In the genomic region with DNA sequence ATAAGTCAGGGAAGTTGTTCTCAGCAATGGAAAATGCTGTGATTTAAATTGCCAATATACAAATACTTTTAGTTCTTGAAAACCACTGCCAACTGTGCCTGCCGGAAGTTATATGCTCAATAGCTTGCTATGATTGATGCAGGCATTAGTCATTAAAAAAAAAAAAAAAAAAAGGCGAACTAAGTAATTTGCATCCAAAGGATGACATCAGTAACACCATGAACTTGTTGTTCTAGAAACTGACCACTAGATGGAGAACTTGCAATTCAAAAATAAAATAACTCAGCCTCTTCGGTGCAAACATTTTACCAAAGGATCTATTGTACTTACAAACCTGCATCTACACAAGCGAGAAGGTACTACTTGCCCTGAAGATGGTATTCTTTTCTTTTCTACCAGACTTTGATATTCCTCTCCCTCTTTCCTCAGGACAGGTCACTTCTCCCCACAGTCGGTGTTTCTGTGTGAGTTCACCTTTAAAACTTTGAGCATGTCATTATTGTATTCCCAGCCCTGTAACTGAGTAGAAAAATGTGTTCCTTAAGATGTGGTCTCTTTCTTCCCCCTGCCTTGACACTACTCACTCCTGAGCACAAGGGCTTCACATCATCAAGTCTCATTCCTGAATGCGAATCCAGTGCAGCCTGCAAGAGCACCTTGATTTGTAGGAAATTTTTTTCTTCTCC, we compare ENCODE assay signal across 8 cellular contexts.
DNase-seq lines count a peak whose midpoint lies in the region; ATAC-seq, FAIRE-seq and TF ChIP-seq lines count a peak whose summit lies in the region.

No MANE protein-coding gene starts in this region.

- DNase-seq in HL-60 (ENCODE audit: low read depth in 1 of 2, low spot score in 1 of 2) (peak; percentile 11 to 21), NCI-H82 (lab: John Stamatoyannopoulos, UW) (peak; percentile 77), MCF 10A (ENCODE audit: unreplicated experiment) (peak; percentile 74), kidney (no peak), superior temporal gyrus (ENCODE audit: extremely low spot score) (peak; percentile 88), posterior cingulate gyrus (no peak)

- H3K9ac ChIP-seq in kidney (ENCODE audit: low read length in 2 of 2): no peak overlapping the region

- H3K36me3 ChIP-seq in kidney (ENCODE audit: control insufficient read depth in 1 of 2, insufficient read depth in 2 of 2, low read length in 2 of 2): no peaks in the 10 kb centered on the region

- no peaks in the 10 kb centered on the region for H3K9me3 Mint-ChIP-seq in MCF 10A (ENCODE audit: unreplicated experiment)

- BruUV-seq in MCF 10A (replicated peaks; lab: Mats Ljungman, UMichigan): no TSS peak

- peak; percentile 94 for FAIRE-seq in G401.6 (lab: Jason Lieb, UNC)
- FAIRE-seq in kidney (lab: Jason Lieb, UNC): peak; percentile 69

- intact Hi-C loops in MCF 10A (cut with micrococcal nuclease): loop anchor here (1.0 to 5.0 kb wide), 6 partner anchors 239 to 914 kb away; no protein-coding TSS in a partner anchor
- intact Hi-C loops in kidney (cut with DNase I): loop anchor here (10.0 kb wide), 1 partner anchor 817 kb away; no protein-coding TSS in a partner anchor
- intact Hi-C loops in posterior cingulate gyrus (cut with DNase I): loop anchor here (1.0 kb wide), 1 partner anchor 816 kb away; no protein-coding TSS in a partner anchor

- no peak overlapping the region for H3K27ac ChIP-seq in HL-60 (replicated peaks)
- no peak overlapping the region for H3K27ac ChIP-seq in kidney (ENCODE audit: low read depth in 2 of 2, low read length in 2 of 2)

- H3K4me1 ChIP-seq in kidney (ENCODE audit: control insufficient read depth in 1 of 2, insufficient read depth in 1 of 2, low read depth in 1 of 2, low read length in 2 of 2): no peaks in the 10 kb centered on the region

- H3K4me3 ChIP-seq in HL-60 (replicated peaks; ENCODE audit: insufficient read depth, low read length) (no peak overlapping the region), kidney (ENCODE audit: low read length in 2 of 2) (no peak overlapping the region)

- H3K36me3 Mint-ChIP-seq in MCF 10A (ENCODE audit: insufficient read depth, unreplicated experiment): no peaks in the 10 kb centered on the region

- POLR2A ChIA-PET in MCF 10A (lab: Yijun Ruan, JAX): interaction anchor here (0.5 to 0.9 kb wide), 2 partner anchors 816 to 830 kb away, joined by 3 read pairs; no protein-coding TSS in a partner anchor

- ATAC-seq in GM21423 (IDR thresholded peaks at IDR 0.05; ENCODE audit: unreplicated experiment): peak; percentile 79

- H3K27ac Mint-ChIP-seq in MCF 10A (ENCODE audit: low read depth, unreplicated experiment): no peak overlapping the region

- H3K27me3 Mint-ChIP-seq in MCF 10A (ENCODE audit: insufficient read depth, unreplicated experiment): no peaks in the 10 kb centered on the region

- no peaks in the 10 kb centered on the region for H3K9me3 ChIP-seq in kidney (ENCODE audit: control insufficient read depth in 1 of 2, low read length in 2 of 2)

- H3K27me3 ChIP-seq in HL-60 (ENCODE audit: insufficient read depth, poor library complexity, severe bottlenecking): peaks cover 5% of the 10 kb centered on the region

- no peaks in the 10 kb centered on the region for H3K4me1 Mint-ChIP-seq in MCF 10A (ENCODE audit: insufficient read depth, unreplicated experiment)

- CTCF ChIA-PET in MCF 10A (lab: Yijun Ruan, JAX): interaction anchor here (0.6 to 4.7 kb wide), 11 partner anchors 10 to 819 kb away, joined by 3 to 36 read pairs (median 3); no protein-coding TSS in a partner anchor

- TF ChIP-seq CTCF in HL-60 (IDR thresholded peaks at IDR 0.05; ENCODE audit: insufficient read depth, low read length) (peak; percentile 21), MCF 10A (IDR thresholded peaks at IDR 0.05; ENCODE audit: unreplicated experiment) (peak; percentile 41), kidney (IDR thresholded peaks at IDR 0.05; ENCODE audit: borderline replicate concordance, extremely low read depth, insufficient read depth) (peak; percentile 68)

- H3K4me3 Mint-ChIP-seq in MCF 10A (ENCODE audit: unreplicated experiment): no peak overlapping the region

Comparison
In these comparisons a context has a peak if more than half of its experiments do, and no peak if none do; other contexts are left out.
1. DNase-seq: peak in HL-60 (2 of 2), NCI-H82 (single experiment), MCF 10A (single experiment) and superior temporal gyrus (single experiment); none in kidney (single experiment) and posterior cingulate gyrus (0 of 10).
2. Peak in every context shown above with its lines, with median percentiles within 50 percentile points of each other: CTCF ChIP-seq.